In genomic region chr21:45836694-45837670, GRCh38 we compare ENCODE assay signal across 19 cellular contexts.
A peak's percentile ranks its signal among the peaks of the same experiment; 100 is the strongest.
DNase-seq lines count a peak whose midpoint lies in the region; ATAC-seq and TF ChIP-seq lines count a peak whose summit lies in the region.
"Had no signal": no experiment of that assay in that cellular context is flagged by ENCODE, and none has a peak within 500 bp of the region (broad histone marks: within the 10 kb centered on the region; RNA-seq: fewer than 3 reads in every experiment).

No MANE protein-coding gene starts in this region.

- no peak for TF ChIP-seq CTCF in H9 (conservative IDR thresholded peaks at IDR 0.05)
- TF ChIP-seq CTCF in PC-3 (conservative IDR thresholded peaks at IDR 0.05; ENCODE audit: low read depth, low read length) = no peak
- TF ChIP-seq CTCF in coronary artery (IDR thresholded peaks at IDR 0.05) = no peak
- TF ChIP-seq CTCF in neural crest cell (conservative IDR thresholded peaks at IDR 0.05) = no peak

- no peak overlapping the region for H2BK120ac ChIP-seq in H9 (ENCODE audit: low read depth, low read length, poor library complexity, severe bottlenecking)

- H3K4me2 ChIP-seq in H9 (ENCODE audit: insufficient read depth, insufficient read length, low read length) = no peak overlapping the region
- no peak overlapping the region for H3K4me2 ChIP-seq in PC-3 (ENCODE audit: low read length)

- H3K4me3 ChIP-seq in PC-3 (ENCODE audit: low read length) (no peak overlapping the region), coronary artery (no peak overlapping the region)
- H3K4me3 ChIP-seq: body of pancreas, left lung, mucosa of descending colon, testis had no signal

- H4K5ac ChIP-seq in H9 (ENCODE audit: insufficient read length, low read depth, low read length) = no peak overlapping the region

- H3K79me2 ChIP-seq in H9 (ENCODE audit: insufficient read depth, low read length) (no peaks in the 10 kb centered on the region), PC-3 (ENCODE audit: low read length) (no peaks in the 10 kb centered on the region)

- H3K4me1 ChIP-seq in H9 (ENCODE audit: insufficient read depth, low read length) (0 out of 2 replicates have a peak, but pooled peaks cover 1% of the 10 kb centered on the region), PC-3 (ENCODE audit: insufficient read depth, low read length) (peaks cover 37% of the 10 kb centered on the region)
- H3K4me1 ChIP-seq: body of pancreas, left lung, testis had no signal

- H3K79me1 ChIP-seq in H9 (ENCODE audit: insufficient read depth, low read depth, low read length, poor library complexity, severe bottlenecking) = no peaks in the 10 kb centered on the region

- peak overlapping the region in 1 of 3 experiments; percentile 23; a peak in 1 of 7 replicates for H3K27ac Mint-ChIP-seq in H9
- H3K27ac Mint-ChIP-seq in neural crest cell (ENCODE audit: unreplicated experiment) = peak overlapping the region; percentile 97
- H3K27ac Mint-ChIP-seq: activated naive CD8-positive, alpha-beta T cell treated with anti-CD3 and anti-CD28 coated beads, Interleukin-2, amount 10 ng/mL, durations not matched to agents 7 days and 5 days; dendritic cell treated with granulocyte-macrophage colony-stimulating factor and Interleukin-4, amounts not matched to agents 40 ng/mL and 50 ng/mL, for 4 days had no signal

- H3K23ac ChIP-seq in H9 (ENCODE audit: insufficient read length, low read depth, low read length) = no peak overlapping the region

- no peak overlapping the region for H4K8ac ChIP-seq in H9 (replicated peaks; ENCODE audit: insufficient read length, low read depth, low read length)

- H3K4ac ChIP-seq in H9 (ENCODE audit: low read depth, low read length) = no peak overlapping the region

- H2BK5ac ChIP-seq in H9 (ENCODE audit: insufficient read length, low read length) = no peak overlapping the region

- H4K20me1 ChIP-seq in H9 (ENCODE audit: control insufficient read depth, insufficient read depth, insufficient read length) (no peaks in the 10 kb centered on the region), PC-3 (ENCODE audit: low read length) (no peaks in the 10 kb centered on the region)

- H3K27ac ChIP-seq in H9 (ENCODE audit: insufficient read length, low read depth, low read length) (no peak overlapping the region), PC-3 (ENCODE audit: low read length) (peak overlapping the region; percentile 59), coronary artery (no peak overlapping the region)
- H3K27ac ChIP-seq: body of pancreas, left lung, testis had no signal

- H3F3A ChIP-seq in PC-3 (ENCODE audit: low read length, unreplicated experiment) = no peaks in the 10 kb centered on the region

- no peak overlapping the region for H4K91ac ChIP-seq in H9 (ENCODE audit: insufficient read length, low read depth, low read length)

- H3K23me2 ChIP-seq in H9 (ENCODE audit: insufficient read length, low read depth, low read length, poor library complexity, severe bottlenecking) = no peaks in the 10 kb centered on the region

- no peak overlapping the region for H2BK12ac ChIP-seq in H9 (ENCODE audit: insufficient read length, low read depth, low read length)

- no peak overlapping the region for H3K14ac ChIP-seq in H9 (ENCODE audit: insufficient read depth, low read length)

- no peaks in the 10 kb centered on the region for H3K9me2 ChIP-seq in PC-3 (replicated peaks; ENCODE audit: low read length)

- no peak overlapping the region for H3K18ac ChIP-seq in H9 (ENCODE audit: insufficient read length, low read depth, low read length)

- BruUV-seq in PC-3 (replicated peaks; lab: Mats Ljungman, UMichigan) = no TSS peak

- H3K9me3 ChIP-seq in H9 (ENCODE audit: control insufficient read depth, low read depth, low read length) = no peaks in the 10 kb centered on the region
- peaks cover 11% of the 10 kb centered on the region; the same call in 1 of the 2 replicates for H3K9me3 ChIP-seq in PC-3 (ENCODE audit: low read length)
- H3K9me3 ChIP-seq: testis had no signal

- H3K9ac ChIP-seq in H9 (ENCODE audit: extremely low read depth, insufficient read length, low read length) = no peak overlapping the region
- H3K9ac ChIP-seq in PC-3 (ENCODE audit: low read length) = no peak overlapping the region

- WGBS in H9 (ENCODE audit: extremely low coverage, insufficient read length, low lambda C conversion rate) = no CpG with 5 or more reads among the region's 24 CpGs

- DNase-seq in H9 (peak; percentile 26), PC-3 (peak; percentile 69), coronary artery (ENCODE audit: low spot score) (peak; percentile 19), neural crest cell (ENCODE audit: low read depth, low spot score) (no peak), DMS114 treated with DMSO at 0.1 percent for 48 hours (lab: John Stamatoyannopoulos, UW; ENCODE audit: unreplicated experiment) (no peak)
- DNase-seq in stimulated activated CD4-positive, alpha-beta T cell treated with anti-CD3 and anti-CD28 coated beads, Interleukin-15, amount 100 ng/mL, for 24 hours = no peak
- DNase-seq: activated CD8-positive, alpha-beta memory T cell treated with anti-CD3 and anti-CD28 coated beads for 24 hours; activated naive CD8-positive, alpha-beta T cell treated with anti-CD3 and anti-CD28 coated beads, Interleukin-2, amount 10 ng/mL, durations not matched to agents 7 days and 5 days; body of pancreas; left lung; mucosa of descending colon; NCI-H2171; NCI-H774; stimulated activated CD4-positive, alpha-beta T cell treated with anti-CD3 and anti-CD28 coated beads, Interleukin-12 subunit alpha, Interleukin-12 subunit beta, amount 100 ng/mL, for 4 hours; T-helper 9 cell; testis had no signal

- CTCF ChIA-PET in PC-3 (lab: Charles Lee) = no interaction called here

- H2AK5ac ChIP-seq in H9 (ENCODE audit: insufficient read length, low read length) = no peak overlapping the region

- H3K27me3 ChIP-seq in H9 (ENCODE audit: insufficient read depth, low read length) = no peaks in the 10 kb centered on the region
- no peaks in the 10 kb centered on the region for H3K27me3 ChIP-seq in PC-3 (ENCODE audit: low read length)
- H3K27me3 ChIP-seq: body of pancreas, left lung, testis had no signal

- H3K4me3 Mint-ChIP-seq in H9 = no peak overlapping the region
- H3K4me3 Mint-ChIP-seq in neural crest cell = no peak overlapping the region
- H3K4me3 Mint-ChIP-seq: activated naive CD8-positive, alpha-beta T cell treated with anti-CD3 and anti-CD28 coated beads, Interleukin-2, amount 10 ng/mL, durations not matched to agents 7 days and 5 days; dendritic cell treated with granulocyte-macrophage colony-stimulating factor and Interleukin-4, amounts not matched to agents 40 ng/mL and 50 ng/mL, for 4 days had no signal

- H3T11ph ChIP-seq in H9 (ENCODE audit: low read length) = no peak overlapping the region

- peaks cover 2% of the 10 kb centered on the region; the same call in 1 of the 2 replicates for H3K27me3 Mint-ChIP-seq in H9 (ENCODE audit: low read depth)
- H3K27me3 Mint-ChIP-seq in neural crest cell (ENCODE audit: low read depth) = no peaks in the 10 kb centered on the region
- H3K27me3 Mint-ChIP-seq: dendritic cell treated with granulocyte-macrophage colony-stimulating factor and Interleukin-4, amounts not matched to agents 40 ng/mL and 50 ng/mL, for 4 days had no signal

- H3K4me1 Mint-ChIP-seq in H9 (peaks cover 21 to 27% of the 10 kb centered on the region in 2 experiments), neural crest cell (peaks cover 30% of the 10 kb centered on the region)

- H3K36me3 Mint-ChIP-seq in H9 (ENCODE audit: insufficient read depth in 1 of 3, low read depth in 3 of 3) (peaks cover 6 to 20% (median 10%) of the 10 kb centered on the region in 3 experiments; a peak in 6 of 7 replicates), neural crest cell (ENCODE audit: low read depth) (peaks cover 4% of the 10 kb centered on the region)
- H3K36me3 Mint-ChIP-seq: activated naive CD8-positive, alpha-beta T cell treated with anti-CD3 and anti-CD28 coated beads, Interleukin-2, amount 10 ng/mL, durations not matched to agents 7 days and 5 days had no signal

- peak; percentile 54 for ATAC-seq in PC-3
- no peak for ATAC-seq in GM21360 (IDR thresholded peaks at IDR 0.05; ENCODE audit: unreplicated experiment)
- ATAC-seq: activated CD4-positive, CD25-positive, alpha-beta regulatory T cell treated with anti-CD3 and anti-CD28 coated beads, Interleukin-2, amount 50 U/mL, for 24 hours; body of pancreas; left lung; mucosa of descending colon had no signal

- POLR2A ChIA-PET in PC-3 (lab: Charles Lee; ENCODE audit: unreplicated experiment) = no interaction called here

- H3K36me3 ChIP-seq in PC-3 (ENCODE audit: low read depth, low read length) = peaks cover 4% of the 10 kb centered on the region; the same call in 1 of the 2 replicates
- H3K36me3 ChIP-seq: left lung had no signal

- H3K56ac ChIP-seq in H9 (ENCODE audit: insufficient read length, low read depth, low read length) = no peak overlapping the region

- H3K9me3 Mint-ChIP-seq in H9 (peaks cover 17 to 23% of the 10 kb centered on the region in 2 experiments), neural crest cell (peaks cover 7% of the 10 kb centered on the region)

- no peak overlapping the region for H2BK20ac ChIP-seq in H9 (ENCODE audit: low read depth, low read length, poor library complexity, severe bottlenecking)

- no peak overlapping the region for H2BK15ac ChIP-seq in H9 (ENCODE audit: low read depth, low read length)

- intact Hi-C loops in PC-3 (cut with micrococcal nuclease) = no loop called here

- H2AFZ ChIP-seq in H9 (ENCODE audit: low read length) = no peak overlapping the region
- H2AFZ ChIP-seq in PC-3 (ENCODE audit: low read length) = no peak overlapping the region

Comparison
In these comparisons a context has a peak if more than half of its experiments do, and no peak if none do; other contexts are left out.
1. DNase-seq: peak in H9 (single experiment), PC-3 (single experiment) and coronary artery (single experiment); none in neural crest cell (single experiment), stimulated activated CD4-positive, alpha-beta T cell treated with anti-CD3 and anti-CD28 coated beads, Interleukin-15, amount 100 ng/mL, for 24 hours (single experiment) and DMS114 treated with DMSO at 0.1 percent for 48 hours (single experiment).